ENCODE assay signal across 8 cellular contexts in the genomic region with DNA sequence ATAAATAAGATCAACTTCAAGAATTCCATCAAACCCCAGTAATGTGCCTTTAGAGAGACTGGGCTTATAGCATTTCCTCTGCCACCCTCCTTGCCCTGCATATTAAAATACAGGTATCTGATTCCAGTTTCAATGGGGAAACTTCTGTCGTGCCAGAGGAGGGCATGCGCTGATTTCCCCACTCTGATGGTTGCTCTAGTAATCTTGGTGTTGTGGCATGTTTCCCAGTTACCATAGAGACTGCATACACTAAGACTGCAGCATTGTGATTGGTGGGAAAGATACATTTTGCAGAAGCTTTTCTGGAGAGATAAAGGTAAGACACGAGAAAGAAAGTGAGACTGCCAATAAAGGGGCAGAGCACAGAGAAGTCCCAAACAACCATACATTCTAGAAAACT.
DNase-seq lines count a peak whose midpoint lies in the region; ATAC-seq, FAIRE-seq and TF ChIP-seq lines count a peak whose summit lies in the region.

No MANE protein-coding gene starts in this region.

- H3K9me3 Mint-ChIP-seq in memory B cell, result no peaks in the 10 kb centered on the region

- H3K4me1 Mint-ChIP-seq in memory B cell, result no peaks in the 10 kb centered on the region

- peak; percentile 90 for ATAC-seq in HG03103 (IDR thresholded peaks at IDR 0.05; ENCODE audit: low read depth, unreplicated experiment)
- ATAC-seq in memory B cell (ENCODE audit: low read depth), result peak; percentile 98
- ATAC-seq in HG03460 (IDR thresholded peaks at IDR 0.05; ENCODE audit: unreplicated experiment), result no peak

- no peaks in the 10 kb centered on the region for H3K36me3 ChIP-seq in bronchial epithelial cell (ENCODE audit: control insufficient read depth, insufficient read depth, low read length)

- no peaks in the 10 kb centered on the region for H3K27me3 ChIP-seq in bronchial epithelial cell (ENCODE audit: control insufficient read depth, insufficient read depth, low read length)

- H3K4me3 ChIP-seq in bronchial epithelial cell (ENCODE audit: low read depth, low read length), result no peak overlapping the region

- H3K27ac Mint-ChIP-seq in memory B cell, result no peak overlapping the region

- no peaks in the 10 kb centered on the region for H3K27me3 Mint-ChIP-seq in memory B cell

- TF ChIP-seq CTCF in bronchial epithelial cell (IDR thresholded peaks at IDR 0.05; ENCODE audit: insufficient read depth, low read length, severe bottlenecking), result no peak

- FAIRE-seq in bronchial epithelial cell (lab: Jason Lieb, UNC), result no peak

- DNase-seq in NCI-H1105 treated with DMSO at 0.1 percent for 48 hours (lab: John Stamatoyannopoulos, UW) (peak; percentile 7), NCI-H1105 (lab: John Stamatoyannopoulos, UW) (no peak), bronchial epithelial cell (ENCODE audit: low read depth) (peak; percentile 79), memory B cell (ENCODE audit: low spot score in 2 of 2) (peak; percentile 45 to 72), UCSD-AML1 (lab: John Stamatoyannopoulos, UW; ENCODE audit: unreplicated experiment) (no peak), NCI-H2171 (lab: John Stamatoyannopoulos, UW) (no peak)

- peaks cover 5% of the 10 kb centered on the region for H3K36me3 Mint-ChIP-seq in memory B cell

- H3K4me3 Mint-ChIP-seq in memory B cell, result no peak overlapping the region

Comparison
In these comparisons a context has a peak if more than half of its experiments do, and no peak if none do; other contexts are left out.
1. DNase-seq: peak in NCI-H1105 treated with DMSO at 0.1 percent for 48 hours (single experiment), bronchial epithelial cell (single experiment) and memory B cell (2 of 2); none in NCI-H1105 (single experiment), UCSD-AML1 (single experiment) and NCI-H2171 (single experiment).